Comparison of ENCODE assay signal across 1 cellular context in the genomic region with DNA sequence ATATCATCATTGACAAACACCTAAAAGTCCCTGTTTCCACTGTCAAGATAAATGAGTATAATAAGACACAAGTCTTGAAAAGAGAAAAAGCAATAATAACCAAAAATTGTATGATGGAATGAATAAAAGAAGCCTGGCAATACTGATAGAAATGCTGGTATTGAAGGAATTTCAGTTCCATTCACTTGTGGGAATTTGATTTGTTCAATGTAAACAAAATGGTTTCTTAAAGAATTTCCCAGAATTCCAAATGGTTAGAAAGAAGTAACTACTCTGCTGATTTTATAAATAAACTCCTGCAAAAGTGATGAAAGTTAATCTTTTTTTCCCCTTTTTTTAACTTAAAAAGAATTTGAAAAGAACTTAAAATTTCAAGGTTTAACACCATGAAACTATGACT.
TF ChIP-seq lines count a peak whose summit lies in the region.

No MANE protein-coding gene starts in this region.

TF ChIP-seq in GM12878, 131 proteins besides CTCF, POLR2A, EP300 and RAD21 (continued from another document):
- TF ChIP-seq RELB (IDR thresholded peaks at IDR 0.05; ENCODE audit: low read depth), result no peak
- TF ChIP-seq NRF1 (conservative IDR thresholded peaks at IDR 0.05; ENCODE audit: low read depth, low read length), result no peak
